Comparison of ENCODE assay signal across 9 cellular contexts in the genomic region with DNA sequence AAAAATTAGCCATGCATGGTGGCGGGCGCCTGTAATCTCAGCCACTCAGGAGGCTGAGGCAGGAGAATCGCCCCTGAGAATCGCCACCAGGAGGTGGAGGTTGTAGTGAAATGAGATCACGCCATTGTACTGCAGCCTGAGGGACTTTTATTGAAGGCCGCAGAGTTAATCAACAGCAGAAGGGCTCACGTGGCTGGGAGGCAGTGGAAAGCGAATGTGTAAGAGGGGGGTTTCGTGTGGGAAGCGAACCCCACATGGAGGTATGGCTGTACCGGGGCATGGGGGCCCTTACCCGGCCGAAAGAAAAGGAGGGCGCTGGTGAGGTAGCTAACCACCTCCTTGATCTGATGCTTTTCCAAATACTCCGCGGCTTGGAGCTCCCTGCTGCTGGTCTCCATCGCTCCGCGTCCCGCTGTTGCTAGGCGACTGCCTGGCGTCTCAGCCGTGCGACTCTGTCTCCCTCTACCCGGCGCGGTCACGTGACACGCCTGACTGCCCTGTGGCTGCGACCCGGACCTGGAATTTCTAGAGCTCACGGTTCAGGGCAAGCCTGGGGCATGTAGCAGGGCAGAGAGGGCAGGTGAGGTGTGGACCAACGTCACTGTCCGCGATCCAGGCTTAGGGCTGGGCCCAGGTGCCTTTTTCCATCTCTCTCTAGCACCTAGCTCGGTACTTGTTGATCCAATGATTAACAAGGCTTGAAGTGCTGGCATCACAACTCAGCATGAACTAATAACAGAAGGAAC. TPM values are rescaled to one million over a fixed set of nuclear protein-coding genes. Genes with fewer than 3 reads are reported as not detected.
A peak's percentile ranks its signal among the peaks of the same experiment; 100 is the strongest.
DNase-seq lines count a peak whose midpoint lies in the region; ATAC-seq, FAIRE-seq and TF ChIP-seq lines count a peak whose summit lies in the region.
"Had no signal": no experiment of that assay in that cellular context is flagged by ENCODE, and none has a peak within 500 bp of the region (broad histone marks: within the 10 kb centered on the region; RNA-seq: fewer than 3 reads in every experiment).

A gene with protein sequence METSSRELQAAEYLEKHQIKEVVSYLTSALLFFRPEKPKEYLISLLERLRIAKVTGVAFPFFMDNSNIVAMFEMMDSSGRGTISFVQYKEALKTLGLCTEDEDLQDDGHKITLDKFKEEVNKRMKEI (minus strand): TSS at position 428 of the 746 bp plus-strand sequence. CDS start 30 bp downstream, at position 398.

- FAIRE-seq in small intestine (lab: Jason Lieb, UNC) (no peak), H54 (lab: Jason Lieb, UNC) (no peak)

- peaks cover 0 to 13% (median 5%) of the 10 kb centered on the region in 8 donors for H3K9me3 Mint-ChIP-seq in CD4-positive, alpha-beta memory T cell

- peak within 1 kb of the TSS in 1 of 2 donors; percentile 11 for H3K4me3 ChIP-seq in CD4-positive, alpha-beta memory T cell (ENCODE audit: low read length in 2 of 2)
- peak within 1 kb of the TSS; percentile 35 to 49 for H3K4me3 ChIP-seq in cardiac fibroblast (replicated peaks in 1 of 2; ENCODE audit: low read depth in 2 of 2, low read length in 2 of 2)
- H3K4me3 ChIP-seq in small intestine (ENCODE audit: low read depth in 1 of 2, low read length in 2 of 2): peak within 1 kb of the TSS in 1 of 2 donors; percentile 22

- H3K4me1 ChIP-seq in CD4-positive, alpha-beta memory T cell (ENCODE audit: insufficient read depth, low read length): no peaks in the 10 kb centered on the region
- H3K4me1 ChIP-seq in small intestine (ENCODE audit: control insufficient read depth in 2 of 2, insufficient read depth in 1 of 2, low read depth in 1 of 2, low read length in 1 of 2): peaks cover 0 to 3% of the 10 kb centered on the region in 2 donors

- 7 to 13% (median 11%) methylated on average over 36 of the region's 36 CpGs for WGBS in small intestine, 3 donors

- H3K27me3 Mint-ChIP-seq in CD4-positive, alpha-beta memory T cell: peaks cover 0 to 2% of the 10 kb centered on the region in 2 donors

- peak; percentile 14 to 50 (median 19) for DNase-seq in CD4-positive, alpha-beta memory T cell
- DNase-seq in T-helper 1 cell (peak; percentile 15 to 48 (median 17)), cardiac fibroblast (ENCODE audit: low read depth in 2 of 2) (peak; percentile 48 to 49), iPS-NIHi7 (ENCODE audit: extremely low spot score) (peak; percentile 97), small intestine (peak; percentile 72), H54 (ENCODE audit: insufficient read length, low spot score) (no peak)

- no peak for TF ChIP-seq POLR2A in H54 (IDR thresholded peaks at IDR 0.05; ENCODE audit: low read depth, low read length)

- H3K27ac ChIP-seq in CD4-positive, alpha-beta memory T cell (ENCODE audit: low read depth, low read length): no peak within 1 kb of the TSS
- no peak within 1 kb of the TSS for H3K27ac ChIP-seq in small intestine (ENCODE audit: low read depth in 1 of 2, low read length in 1 of 2)

- H3K4me3 Mint-ChIP-seq in CD4-positive, alpha-beta memory T cell: peak within 1 kb of the TSS; percentile 69 to 84 (median 76)

- no peaks in the 10 kb centered on the region for H3K27me3 ChIP-seq in CD4-positive, alpha-beta memory T cell (ENCODE audit: insufficient read depth, low read length)
- no peaks in the 10 kb centered on the region for H3K27me3 ChIP-seq in small intestine (ENCODE audit: control insufficient read depth in 2 of 2, insufficient read depth in 2 of 2, low read length in 2 of 2)

- H3K36me3 ChIP-seq in CD4-positive, alpha-beta memory T cell (ENCODE audit: insufficient read depth, low read length): no peaks in the 10 kb centered on the region
- no peaks in the 10 kb centered on the region for H3K36me3 ChIP-seq in small intestine (ENCODE audit: control insufficient read depth in 2 of 2, insufficient read depth in 2 of 2, low read length in 2 of 2)

- TF ChIP-seq CTCF in cardiac fibroblast (IDR thresholded peaks at IDR 0.05; ENCODE audit: low read depth, low read length): no peak

- H3K4me1 Mint-ChIP-seq in CD4-positive, alpha-beta memory T cell: peaks cover 0 to 8% (median 2%) of the 10 kb centered on the region in 4 donors

- ATAC-seq in GM19452 (IDR thresholded peaks at IDR 0.05; ENCODE audit: unreplicated experiment): peak; percentile 84
- peak; percentile 68 for ATAC-seq in HG03565 (IDR thresholded peaks at IDR 0.05; ENCODE audit: unreplicated experiment)

- H3K36me3 Mint-ChIP-seq in CD4-positive, alpha-beta memory T cell: peaks cover 0 to 2% of the 10 kb centered on the region in 2 donors

- POLR2A ChIA-PET in CD4-positive, alpha-beta memory T cell (lab: Charles Lee; ENCODE audit: partially characterized antibody): no interaction called here

- no peaks in the 10 kb centered on the region for H3K9me3 ChIP-seq in CD4-positive, alpha-beta memory T cell (ENCODE audit: control insufficient read depth in 1 of 2, low read length in 2 of 2)
- H3K9me3 ChIP-seq in small intestine (ENCODE audit: control insufficient read depth, low read depth): no peaks in the 10 kb centered on the region

- CTCF ChIA-PET in CD4-positive, alpha-beta memory T cell (lab: Charles Lee; ENCODE audit: partially characterized antibody): interaction anchor here (0.6 kb wide), 1 partner anchor 550 kb away, joined by 3 read pairs; no protein-coding TSS in a partner anchor

- intact Hi-C loops in CD4-positive, alpha-beta memory T cell (cut with micrococcal nuclease): no loop called here

- peak within 1 kb of the TSS in 2 of 7 donors; percentile 42 to 64 for H3K27ac Mint-ChIP-seq in CD4-positive, alpha-beta memory T cell

RNA-seq across cellular contexts. Expression of the gene that starts here (rescaled TPM):
- under 1 TPM in 1 of 2 experiments, not detected in 1; 0.47 TPM for total RNA-seq in CD4-positive, alpha-beta memory T cell
- polyA plus RNA-seq in CD4-positive, alpha-beta memory T cell: not detected
- not detected for polyA plus RNA-seq in small intestine
- total RNA-seq: HT1080 had no signal

Comparison
In these comparisons a context has a peak if more than half of its experiments do, and no peak if none do; other contexts are left out.
1. Peak in DNase-seq in CD4-positive, alpha-beta memory T cell; RNA of the gene not detected or under 1 TPM.
2. Peak in DNase-seq in small intestine; RNA of the gene not detected or under 1 TPM.